17 cellular contexts compared by ENCODE assay signal in the genomic region with DNA sequence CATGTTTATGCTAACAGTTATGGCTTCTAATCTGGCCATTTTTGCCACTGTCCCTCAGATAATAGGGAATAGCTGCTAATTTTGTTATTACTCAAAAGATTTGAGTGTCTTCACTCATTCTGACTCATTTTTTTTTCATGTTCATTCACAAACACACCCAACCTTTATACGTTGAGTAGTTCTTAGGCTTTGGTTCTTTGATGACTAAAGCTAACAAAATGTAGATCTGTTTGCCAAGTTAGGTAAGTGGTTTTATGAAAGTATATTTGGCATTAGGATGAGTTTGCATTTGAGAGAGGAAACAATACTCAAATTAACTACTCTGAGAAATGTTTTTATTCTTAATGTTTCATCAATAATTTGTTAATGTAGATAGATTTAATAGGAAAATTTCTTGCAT. TPM values are rescaled to one million over a fixed set of nuclear protein-coding genes. Genes with fewer than 3 reads are reported as not detected.
DNase-seq lines count a peak whose midpoint lies in the region; ATAC-seq, FAIRE-seq and TF ChIP-seq lines count a peak whose summit lies in the region.
"Had no signal": no experiment of that assay in that cellular context is flagged by ENCODE, and none has a peak within 500 bp of the region (broad histone marks: within the 10 kb centered on the region; RNA-seq: fewer than 3 reads in every experiment).

No MANE protein-coding gene starts in this region.

- in situ Hi-C loops in astrocyte of the spinal cord (cut with HindIII; ENCODE audit: low sequenced_read_pairs) = no loop called here

- no peaks in the 10 kb centered on the region for H3K9me3 ChIP-seq in keratinocyte (ENCODE audit: control insufficient read depth, low read depth, low read length)
- H3K9me3 ChIP-seq: MG63 had no signal

- H3K36me3 Mint-ChIP-seq in osteocyte (ENCODE audit: unreplicated experiment) = peaks cover 2% of the 10 kb centered on the region

- DNase-seq in AG08395 (ENCODE audit: low spot score) = peak; percentile 19
- DNase-seq in HTR-8/SVneo (ENCODE audit: insufficient read length, low spot score) = peak; percentile 10
- DNase-seq in astrocyte of the spinal cord (ENCODE audit: low read depth, low spot score) = peak; percentile 72
- peak; percentile 78 for DNase-seq in keratinocyte (ENCODE audit: low read depth, low spot score)
- no peak for DNase-seq in osteocyte (ENCODE audit: extremely low spot score, unreplicated experiment)
- no peak for DNase-seq in activated effector memory CD4-positive, alpha-beta T cell treated with anti-CD3 and anti-CD28 coated beads, Interleukin-2, amount 50 U/mL, for 16 hours
- DNase-seq: effector memory CD4-positive, alpha-beta T cell; GF-D8; mesendoderm; MG63; NCI-H2227 treated with DMSO at 0.1 percent for 48 hours; stimulated activated naive CD4-positive, alpha-beta T cell had no signal

- H4K20me1 ChIP-seq in keratinocyte (ENCODE audit: control insufficient read depth, extremely low read depth, insufficient read depth, low read length) = peaks cover 3% of the 10 kb centered on the region

- H3K4me2 ChIP-seq in keratinocyte (ENCODE audit: control insufficient read depth, extremely low read depth, insufficient read depth, low read depth, low read length) = peak overlapping the region; percentile 92
- H3K4me2 ChIP-seq: BLaER1 had no signal

- H3K9me1 ChIP-seq in keratinocyte (ENCODE audit: control insufficient read depth, extremely low read depth, insufficient read depth, low read length) = peaks cover 2% of the 10 kb centered on the region

- H3K4me3 Mint-ChIP-seq in osteocyte (ENCODE audit: unreplicated experiment) = no peak overlapping the region

- H3K27ac Mint-ChIP-seq in osteocyte (ENCODE audit: unreplicated experiment) = no peak overlapping the region
- H3K27ac Mint-ChIP-seq: activated naive CD4-positive, alpha-beta T cell treated with anti-CD3 and anti-CD28 coated beads, Interleukin-2, amount 50 U/mL, for 72 hours had no signal

- peak overlapping the region; percentile 84 for H3K27ac ChIP-seq in keratinocyte (ENCODE audit: control insufficient read depth, insufficient read depth, low read length)
- H3K27ac ChIP-seq: BLaER1 had no signal

- no peaks in the 10 kb centered on the region for H3K27me3 ChIP-seq in keratinocyte (ENCODE audit: control insufficient read depth, extremely low read depth, insufficient read depth, low read length)
- H3K27me3 ChIP-seq: BLaER1, MG63 had no signal

- H3K4me3 ChIP-seq in astrocyte of the spinal cord (ENCODE audit: low read depth, low read length) (no peak overlapping the region), keratinocyte (ENCODE audit: control insufficient read depth in 2 of 3, extremely low read depth in 1 of 3, insufficient read depth in 2 of 3, low read depth in 1 of 3, low read length in 3 of 3) (peak overlapping the region in 2 of 3 experiments; percentile 56 to 61)
- H3K4me3 ChIP-seq: BLaER1, MG63 had no signal

- H3K9ac ChIP-seq in keratinocyte (ENCODE audit: control insufficient read depth, extremely low read depth, insufficient read depth, low read length) = peak overlapping the region; percentile 68
- H3K9ac ChIP-seq: BLaER1 had no signal

- peaks cover 81% of the 10 kb centered on the region for H3K79me2 ChIP-seq in keratinocyte (ENCODE audit: control insufficient read depth, insufficient read depth, low read length)

- ATAC-seq in GM18861 (IDR thresholded peaks at IDR 0.05; ENCODE audit: unreplicated experiment) (no peak), GM21367 (IDR thresholded peaks at IDR 0.05; ENCODE audit: unreplicated experiment) (no peak)

- no peak overlapping the region for H2AFZ ChIP-seq in keratinocyte (ENCODE audit: control insufficient read depth, low read length)

- peaks cover 49% of the 10 kb centered on the region for H3K4me1 ChIP-seq in keratinocyte (ENCODE audit: control insufficient read depth, extremely low read depth, insufficient read depth, low read length)

- FAIRE-seq in HTR-8/SVneo (lab: Jason Lieb, UNC) (no peak), keratinocyte (lab: Jason Lieb, UNC) (peak; percentile 84)
- FAIRE-seq: TTC549 had no signal

- H3K9me3 Mint-ChIP-seq in osteocyte (ENCODE audit: unreplicated experiment) = no peaks in the 10 kb centered on the region
- H3K9me3 Mint-ChIP-seq: activated naive CD4-positive, alpha-beta T cell treated with anti-CD3 and anti-CD28 coated beads, Interleukin-2, amount 50 U/mL, for 72 hours had no signal

- peaks cover 0 to 5% of the 10 kb centered on the region in 2 experiments for H3K36me3 ChIP-seq in keratinocyte (ENCODE audit: control insufficient read depth in 2 of 2, extremely low read depth in 1 of 2, insufficient read depth in 2 of 2, low read length in 2 of 2)

- dilution Hi-C loops in keratinocyte (cut with MboI; ENCODE audit: extremely low pct_ligation_motif_present, low sequenced_read_pairs) = no loop called here

- H3K4me1 Mint-ChIP-seq in osteocyte (ENCODE audit: unreplicated experiment) = peaks cover 30% of the 10 kb centered on the region

- H3K27me3 Mint-ChIP-seq in osteocyte (ENCODE audit: unreplicated experiment) = peaks cover 2% of the 10 kb centered on the region

- no peak for TF ChIP-seq CTCF in astrocyte of the spinal cord (IDR thresholded peaks at IDR 0.05; ENCODE audit: low read depth, low read length)
- TF ChIP-seq CTCF in keratinocyte (optimal IDR thresholded peaks at IDR 0.05 in 1 of 3, IDR thresholded peaks at IDR 0.05 in 1 of 3, conservative IDR thresholded peaks at IDR 0.05 in 1 of 3; ENCODE audit: extremely low read depth in 1 of 3, insufficient read depth in 2 of 3, low read length in 3 of 3) = no peak
- no peak for TF ChIP-seq CTCF in osteocyte (IDR thresholded peaks at IDR 0.05)

RNA-seq across cellular contexts. Expression of a gene that starts 3.7 kb away (rescaled TPM):
- polyA plus RNA-seq in keratinocyte = 27.7 to 37.3 TPM (median 28.7 TPM) in 3 replicates
- 107 TPM for polyA plus RNA-seq in keratinocyte (2011; ENCODE audit: low read depth)
- 20.5 and 41.7 TPM in 2 replicates for polyA plus RNA-seq in keratinocyte (2011; cell fraction: cytosol; rRNA removed)
- 25.1 and 27.6 TPM in 2 replicates for polyA plus RNA-seq in keratinocyte (2011; cell fraction: nucleus; rRNA removed)
- polyA plus RNA-seq in keratinocyte (2012; ENCODE audit: low replicate concordance) = 23.8 and 24.2 TPM in 2 replicates
- polyA minus RNA-seq in keratinocyte = 9.7 to 56.5 TPM (median 36.9 TPM) in 3 replicates
- polyA minus RNA-seq in keratinocyte (2011; cell fraction: cytosol; rRNA and poly(A)+ RNA removed) = 28.8 TPM
- polyA minus RNA-seq in keratinocyte (2011; cell fraction: nucleus; rRNA and poly(A)+ RNA removed) = 24.4 and 44.0 TPM in 2 replicates
- total RNA-seq in osteocyte = 22.9 and 28.5 TPM in 2 replicates

RNA-seq across cellular contexts. Expression of a gene that starts 27.1 kb away (rescaled TPM):
- polyA plus RNA-seq in keratinocyte = 6.3 to 8.4 TPM (median 7.7 TPM) in 3 replicates
- 3.3 TPM for polyA plus RNA-seq in keratinocyte (2011; ENCODE audit: low read depth)
- 3.4 and 5.6 TPM in 2 replicates for polyA plus RNA-seq in keratinocyte (2011; cell fraction: cytosol; rRNA removed)
- polyA plus RNA-seq in keratinocyte (2011; cell fraction: nucleus; rRNA removed) = 13.7 TPM in 2 replicates
- polyA plus RNA-seq in keratinocyte (2012; ENCODE audit: low replicate concordance) = 4.7 and 6.9 TPM in 2 replicates
- 3.6 to 6.8 TPM (median 6.5 TPM) in 3 replicates for polyA minus RNA-seq in keratinocyte
- 4.2 TPM for polyA minus RNA-seq in keratinocyte (2011; cell fraction: cytosol; rRNA and poly(A)+ RNA removed)
- 5.3 and 9.8 TPM in 2 replicates for polyA minus RNA-seq in keratinocyte (2011; cell fraction: nucleus; rRNA and poly(A)+ RNA removed)
- total RNA-seq in osteocyte = 11.0 and 11.8 TPM in 2 replicates

Comparison
In these comparisons a context has a peak if more than half of its experiments do, and no peak if none do; other contexts are left out.
1. DNase-seq: peak in AG08395 (single experiment), HTR-8/SVneo (single experiment), astrocyte of the spinal cord (single experiment) and keratinocyte (single experiment); none in osteocyte (single experiment) and activated effector memory CD4-positive, alpha-beta T cell treated with anti-CD3 and anti-CD28 coated beads, Interleukin-2, amount 50 U/mL, for 16 hours (single experiment).